Comparison of ENCODE assay signal across 29 cellular contexts in the genomic region with DNA sequence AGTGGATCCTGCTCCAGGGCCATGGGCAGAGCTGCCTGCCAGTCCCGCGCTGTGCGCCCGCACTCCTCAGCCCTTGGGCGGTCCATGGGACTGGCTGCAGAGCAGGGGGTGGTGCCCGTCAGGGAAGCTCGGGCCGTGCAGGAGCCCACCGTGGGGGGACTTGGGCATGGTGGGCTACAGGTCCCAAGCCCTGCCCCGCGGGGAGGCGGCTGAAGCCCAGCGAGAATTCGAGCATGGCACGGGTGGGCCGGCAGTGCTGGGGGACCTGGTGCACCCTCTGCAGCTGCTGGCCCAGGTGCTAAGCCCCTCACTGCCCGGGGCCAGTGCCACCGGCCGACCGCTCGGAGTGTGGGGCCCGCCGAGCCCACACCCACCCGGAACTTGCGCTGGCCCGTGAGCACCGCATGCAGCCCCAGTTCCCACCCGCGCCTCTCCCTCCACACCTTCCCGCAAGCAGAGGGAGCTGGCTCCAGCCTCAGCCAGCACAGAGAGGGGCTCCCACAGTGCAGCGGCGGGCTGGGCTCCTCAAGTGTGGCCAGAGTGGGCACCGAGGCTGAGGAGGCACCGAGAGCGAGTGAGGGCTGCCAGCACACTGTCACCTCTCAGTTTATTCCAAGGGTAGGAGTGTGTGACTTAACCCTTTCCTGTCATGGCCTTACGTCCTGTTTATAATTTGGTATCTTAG.
"Had no signal": no experiment of that assay in that cellular context is flagged by ENCODE, and none has a peak within 500 bp of the region (broad histone marks: within the 10 kb centered on the region; RNA-seq: fewer than 3 reads in every experiment).

No MANE protein-coding gene starts in this region.

- H3K4me3 Mint-ChIP-seq: activated CD4-positive, alpha-beta memory T cell treated with anti-CD3 and anti-CD28 coated beads for 36 hours; activated CD4-positive, alpha-beta T cell treated with anti-CD3 and anti-CD28 coated beads for 36 hours; activated CD4-positive, alpha-beta T cell treated with anti-CD3 and anti-CD28 coated beads, Interleukin-2, amount 10 ng/mL, durations not matched to agents 24 days and 14 days; activated CD8-positive, alpha-beta memory T cell treated with anti-CD3 and anti-CD28 coated beads, Interleukin-2, amount 10 ng/mL, durations not matched to agents 7 days and 5 days; activated CD8-positive, alpha-beta T cell treated with anti-CD3 and anti-CD28 coated beads, Interleukin-2, amount 10 ng/mL, durations not matched to agents 7 days and 5 days; activated naive CD8-positive, alpha-beta T cell; activated T-helper 1 cell treated with anti-CD3 and anti-CD28 coated beads, Interleukin-12 subunit alpha, Interleukin-12 subunit beta, Interleukin-2, Interleukin-4 antibody, amounts not matched to agents 30 ng/mL and 10 ng/mL and 1 ng/mL, durations not matched to agents 14 hours and 24 hours and 36 hours had no signal

- H3K4me1 ChIP-seq: colonic mucosa, esophagus squamous epithelium, gastroesophageal sphincter had no signal

- ATAC-seq: activated CD4-positive, alpha-beta T cell treated with anti-CD3 and anti-CD28 coated beads for 36 hours; activated CD8-positive, alpha-beta memory T cell treated with anti-CD3 and anti-CD28 coated beads, Interleukin-2, amount 10 ng/mL, durations not matched to agents 7 days and 5 days; activated CD8-positive, alpha-beta T cell treated with anti-CD3 and anti-CD28 coated beads, Interleukin-2, amount 10 ng/mL, durations not matched to agents 7 days and 5 days; gastroesophageal sphincter had no signal

- FAIRE-seq: astrocyte, endometrium, endothelial cell of umbilical vein had no signal

- H3K9me3 Mint-ChIP-seq: activated CD4-positive, alpha-beta memory T cell treated with anti-CD3 and anti-CD28 coated beads for 36 hours; activated CD4-positive, alpha-beta T cell treated with anti-CD3 and anti-CD28 coated beads, Interleukin-2, amount 10 ng/mL, durations not matched to agents 24 days and 14 days; activated T-helper 1 cell treated with anti-CD3 and anti-CD28 coated beads, Interleukin-12 subunit alpha, Interleukin-12 subunit beta, Interleukin-2, Interleukin-4 antibody, amounts not matched to agents 30 ng/mL and 10 ng/mL and 1 ng/mL, durations not matched to agents 14 hours and 24 hours and 36 hours; activated T-helper 2 cell treated with anti-CD3 and anti-CD28 coated beads, Interferon-gamma antibody, Interleukin-2, Interleukin-4, amounts not matched to agents 10 μg/mL and 5 μg/mL and 100 μg/mL, durations not matched to agents 14 hours and 24 hours and 36 hours had no signal

- H3K27me3 ChIP-seq: colonic mucosa, esophagus squamous epithelium, gastroesophageal sphincter had no signal

- H3K27ac Mint-ChIP-seq: activated CD4-positive, alpha-beta memory T cell treated with anti-CD3 and anti-CD28 coated beads for 36 hours; activated CD4-positive, alpha-beta T cell treated with anti-CD3 and anti-CD28 coated beads for 36 hours; activated CD4-positive, alpha-beta T cell treated with anti-CD3 and anti-CD28 coated beads, Interleukin-2, amount 10 ng/mL, durations not matched to agents 24 days and 14 days; activated CD8-positive, alpha-beta memory T cell treated with anti-CD3 and anti-CD28 coated beads, Interleukin-2, amount 10 ng/mL, durations not matched to agents 7 days and 5 days; activated CD8-positive, alpha-beta T cell treated with anti-CD3 and anti-CD28 coated beads, Interleukin-2, amount 10 ng/mL, durations not matched to agents 7 days and 5 days; activated naive CD8-positive, alpha-beta T cell; activated T-helper 1 cell treated with anti-CD3 and anti-CD28 coated beads, Interleukin-12 subunit alpha, Interleukin-12 subunit beta, Interleukin-2, Interleukin-4 antibody, amounts not matched to agents 30 ng/mL and 10 ng/mL and 1 ng/mL, durations not matched to agents 14 hours and 24 hours and 36 hours; activated T-helper 2 cell treated with anti-CD3 and anti-CD28 coated beads, Interferon-gamma antibody, Interleukin-2, Interleukin-4, amounts not matched to agents 10 μg/mL and 5 μg/mL and 100 μg/mL, durations not matched to agents 14 hours and 24 hours and 36 hours had no signal

- H3K36me3 Mint-ChIP-seq: activated CD4-positive, alpha-beta memory T cell treated with anti-CD3 and anti-CD28 coated beads for 36 hours; activated CD8-positive, alpha-beta memory T cell treated with anti-CD3 and anti-CD28 coated beads, Interleukin-2, amount 10 ng/mL, durations not matched to agents 7 days and 5 days; activated naive CD8-positive, alpha-beta T cell had no signal

- H3K36me3 ChIP-seq: colonic mucosa, esophagus squamous epithelium, gastroesophageal sphincter had no signal

- H3K9me3 ChIP-seq: colonic mucosa, esophagus squamous epithelium, gastroesophageal sphincter had no signal

- DNase-seq: activated CD4-positive, alpha-beta memory T cell treated with anti-CD3 and anti-CD28 coated beads for 36 hours; activated CD4-positive, alpha-beta T cell treated with anti-CD3 and anti-CD28 coated beads for 36 hours; activated CD4-positive, alpha-beta T cell treated with anti-CD3 and anti-CD28 coated beads, Interleukin-2, amount 10 ng/mL, durations not matched to agents 24 days and 14 days; activated CD4-positive, CD25-positive, alpha-beta regulatory T cell; activated CD4-positive, CD25-positive, alpha-beta regulatory T cell treated with anti-CD3 and anti-CD28 coated beads, Interleukin-2, amount 50 U/mL, for 72 hours; activated CD8-positive, alpha-beta memory T cell treated with anti-CD3 and anti-CD28 coated beads, Interleukin-2, amount 10 ng/mL, durations not matched to agents 7 days and 5 days; activated CD8-positive, alpha-beta memory T cell treated with anti-CD3 and anti-CD28 coated beads, Interleukin-2, amount 50 U/mL, for 4 hours; activated CD8-positive, alpha-beta T cell treated with anti-CD3 and anti-CD28 coated beads, Interleukin-2, amount 10 ng/mL, durations not matched to agents 7 days and 5 days; activated effector memory CD4-positive, alpha-beta T cell treated with anti-CD3 and anti-CD28 coated beads, Interleukin-2, amount 50 U/mL, for 16 hours; activated naive CD4-positive, alpha-beta T cell treated with anti-CD3 and anti-CD28 coated beads, Interleukin-2, amount 50 U/mL, for 16 hours; activated naive CD4-positive, alpha-beta T cell treated with Interleukin-2 at 50 U/mL for 16 hours; activated T-cell treated with anti-CD3 and anti-CD28 coated beads, Interleukin-2, amount 50 U/mL, for 1 hour; activated T-cell treated with anti-CD3 and anti-CD28 coated beads, Interleukin-2, amount 50 U/mL, for 48 hours; amniotic stem cell; anterior cingulate cortex; caudate nucleus; colonic mucosa; effector CD8-positive, alpha-beta T cell; esophagus squamous epithelium; foreskin melanocyte; T-helper 2 cell had no signal

- H3K27ac ChIP-seq: colonic mucosa, epithelial cell of prostate, esophagus squamous epithelium, gastroesophageal sphincter had no signal

- H3K4me1 Mint-ChIP-seq: activated CD4-positive, alpha-beta T cell treated with anti-CD3 and anti-CD28 coated beads, Interleukin-2, amount 10 ng/mL, durations not matched to agents 24 days and 14 days; activated CD8-positive, alpha-beta memory T cell treated with anti-CD3 and anti-CD28 coated beads, Interleukin-2, amount 10 ng/mL, durations not matched to agents 7 days and 5 days had no signal

- H3K4me3 ChIP-seq: colonic mucosa, esophagus squamous epithelium, gastroesophageal sphincter had no signal
